10 cellular contexts compared by ENCODE assay signal in the genomic region with DNA sequence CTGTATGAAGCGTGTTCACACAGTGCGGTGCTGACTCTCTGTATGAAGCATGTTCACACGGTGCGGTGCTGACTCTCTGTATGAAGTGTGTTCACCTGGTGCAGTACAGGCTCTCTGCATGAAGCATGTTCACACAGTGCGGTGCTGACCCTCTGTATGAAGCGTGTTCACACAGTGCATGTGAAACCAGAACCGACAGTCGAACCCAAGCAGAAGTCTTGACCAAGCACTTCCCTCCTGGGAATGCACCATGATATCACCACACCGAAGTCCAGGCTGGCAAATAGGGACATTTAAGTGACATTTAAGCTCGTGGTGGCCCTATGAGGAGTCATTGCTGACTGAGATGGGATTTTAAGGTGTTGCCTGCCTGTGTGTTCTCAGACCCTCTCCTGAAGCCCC. TPM values are rescaled to one million over a fixed set of nuclear protein-coding genes. Genes with fewer than 3 reads are reported as not detected.
A peak's percentile ranks its signal among the peaks of the same experiment; 100 is the strongest.
DNase-seq lines count a peak whose midpoint lies in the region; ATAC-seq lines count a peak whose summit lies in the region.
"Had no signal": no experiment of that assay in that cellular context is flagged by ENCODE, and none has a peak within 500 bp of the region (broad histone marks: within the 10 kb centered on the region; RNA-seq: fewer than 3 reads in every experiment).

No MANE protein-coding gene starts in this region.

- H2AK5ac ChIP-seq in trophoblast cell (ENCODE audit: low read length), result no peak overlapping the region

- H3K36me3 Mint-ChIP-seq in activated T-cell treated with anti-CD3 and anti-CD28 coated beads, Interleukin-2, amount 50 U/mL, for 72 hours (ENCODE audit: insufficient read depth in 2 of 2), result peaks cover 0 to 1% of the 10 kb centered on the region in 2 donors
- no peaks in the 10 kb centered on the region for H3K36me3 Mint-ChIP-seq in activated T-cell treated with anti-CD3 and anti-CD28 coated beads, Interleukin-2, amount 50 U/mL, for 4 hours (ENCODE audit: insufficient read depth)
- H3K36me3 Mint-ChIP-seq in T-helper 17 cell (ENCODE audit: low read depth), result no peaks in the 10 kb centered on the region
- H3K36me3 Mint-ChIP-seq in effector memory CD8-positive, alpha-beta T cell (ENCODE audit: insufficient read depth), result peaks cover 8% of the 10 kb centered on the region
- H3K36me3 Mint-ChIP-seq in stimulated activated memory B cell treated with anti-CD40 and anti-IgM and Interleukin-4, amounts not matched to agents 10 μg/mL and 1 μg/mL and 100 μg/mL, for 72 hours, result peaks cover 12% of the 10 kb centered on the region

- peak overlapping the region; percentile 94 for H3K27ac Mint-ChIP-seq in activated T-cell treated with anti-CD3 and anti-CD28 coated beads, Interleukin-2, amount 50 U/mL, for 72 hours
- H3K27ac Mint-ChIP-seq in T-helper 17 cell, result peak overlapping the region; percentile 98
- H3K27ac Mint-ChIP-seq in effector memory CD8-positive, alpha-beta T cell, result peak overlapping the region; percentile 93 to 99
- H3K27ac Mint-ChIP-seq in stimulated activated memory B cell treated with anti-CD40 and anti-IgM and Interleukin-4, amounts not matched to agents 10 μg/mL and 1 μg/mL and 100 μg/mL, for 72 hours, result peak overlapping the region; percentile 99

- H3K27me3 Mint-ChIP-seq in activated T-cell treated with anti-CD3 and anti-CD28 coated beads, Interleukin-2, amount 50 U/mL, for 72 hours (ENCODE audit: low read depth), result no peaks in the 10 kb centered on the region
- H3K27me3 Mint-ChIP-seq in activated T-cell treated with anti-CD3 and anti-CD28 coated beads, Interleukin-2, amount 50 U/mL, for 4 hours (ENCODE audit: low read depth), result no peaks in the 10 kb centered on the region
- H3K27me3 Mint-ChIP-seq in T-helper 17 cell, result no peaks in the 10 kb centered on the region
- H3K27me3 Mint-ChIP-seq in effector memory CD8-positive, alpha-beta T cell, result no peaks in the 10 kb centered on the region
- no peaks in the 10 kb centered on the region for H3K27me3 Mint-ChIP-seq in stimulated activated memory B cell treated with anti-CD40 and anti-IgM and Interleukin-4, amounts not matched to agents 10 μg/mL and 1 μg/mL and 100 μg/mL, for 72 hours

- H2BK5ac ChIP-seq in trophoblast cell (ENCODE audit: low read depth, low read length, poor library complexity), result no peak overlapping the region

- no peak overlapping the region for H4K12ac ChIP-seq in trophoblast cell (ENCODE audit: low read depth, low read length)

- H3K9me3 ChIP-seq in T-helper 17 cell (ENCODE audit: control insufficient read depth, low read length, poor library complexity, severe bottlenecking) (no peaks in the 10 kb centered on the region), trophoblast cell (ENCODE audit: insufficient read depth, low read depth, low read length) (no peaks in the 10 kb centered on the region)

- no peak overlapping the region for H2BK120ac ChIP-seq in trophoblast cell (ENCODE audit: insufficient read depth, low read length, poor library complexity)

- no peak overlapping the region for H4K91ac ChIP-seq in trophoblast cell (ENCODE audit: low read depth, low read length)

- H3K4me3 Mint-ChIP-seq in activated T-cell treated with anti-CD3 and anti-CD28 coated beads, Interleukin-2, amount 50 U/mL, for 72 hours, result peak overlapping the region; percentile 63 to 70
- H3K4me3 Mint-ChIP-seq in activated T-cell treated with anti-CD3 and anti-CD28 coated beads, Interleukin-2, amount 50 U/mL, for 4 hours, result no peak overlapping the region
- peak overlapping the region; percentile 28 for H3K4me3 Mint-ChIP-seq in T-helper 17 cell
- H3K4me3 Mint-ChIP-seq in effector memory CD8-positive, alpha-beta T cell, result peak overlapping the region in 1 of 2 donors; percentile 81
- H3K4me3 Mint-ChIP-seq in stimulated activated memory B cell treated with anti-CD40 and anti-IgM and Interleukin-4, amounts not matched to agents 10 μg/mL and 1 μg/mL and 100 μg/mL, for 72 hours, result no peak overlapping the region

- DNase-seq in activated T-cell treated with anti-CD3 and anti-CD28 coated beads, Interleukin-2, amount 50 U/mL, for 72 hours, result no peak
- DNase-seq in activated T-cell treated with anti-CD3 and anti-CD28 coated beads, Interleukin-2, amount 50 U/mL, for 4 hours, result no peak
- DNase-seq in T-helper 17 cell, result no peak
- DNase-seq in effector memory CD8-positive, alpha-beta T cell, result no peak
- DNase-seq in RPMI8226, result no peak
- DNase-seq in activated effector memory CD4-positive, alpha-beta T cell treated with Interleukin-2 at 50 U/mL for 16 hours, result no peak
- DNase-seq in trophoblast cell, result no peak
- DNase-seq: small intestine had no signal

- peaks cover 6% of the 10 kb centered on the region for H3K79me1 ChIP-seq in trophoblast cell (ENCODE audit: low read length)

- H2AFZ ChIP-seq in trophoblast cell (ENCODE audit: insufficient read depth, low read length, poor library complexity), result no peak overlapping the region

- no peak for ATAC-seq in activated T-cell treated with anti-CD3 and anti-CD28 coated beads, Interleukin-2, amount 50 U/mL, for 72 hours (replicated peaks in 1 of 2)
- ATAC-seq in activated T-cell treated with anti-CD3 and anti-CD28 coated beads, Interleukin-2, amount 50 U/mL, for 4 hours, result no peak
- ATAC-seq in T-helper 17 cell, result no peak
- ATAC-seq in effector memory CD8-positive, alpha-beta T cell (replicated peaks), result no peak
- ATAC-seq in stimulated activated memory B cell treated with anti-CD40 and anti-IgM and Interleukin-4, amounts not matched to agents 10 μg/mL and 1 μg/mL and 100 μg/mL, for 72 hours, result no peak
- ATAC-seq: Right ventricle myocardium inferior had no signal

- H3K4ac ChIP-seq in trophoblast cell (ENCODE audit: low read depth, low read length), result no peak overlapping the region

- H3K4me2 ChIP-seq in trophoblast cell (ENCODE audit: low read length), result no peak overlapping the region

- H3K18ac ChIP-seq in trophoblast cell (ENCODE audit: low read length), result no peak overlapping the region

- peaks cover 0 to 3% of the 10 kb centered on the region in 2 donors for H3K9me3 Mint-ChIP-seq in activated T-cell treated with anti-CD3 and anti-CD28 coated beads, Interleukin-2, amount 50 U/mL, for 72 hours
- no peaks in the 10 kb centered on the region for H3K9me3 Mint-ChIP-seq in activated T-cell treated with anti-CD3 and anti-CD28 coated beads, Interleukin-2, amount 50 U/mL, for 4 hours
- H3K9me3 Mint-ChIP-seq in effector memory CD8-positive, alpha-beta T cell, result no peaks in the 10 kb centered on the region
- peaks cover 10% of the 10 kb centered on the region for H3K9me3 Mint-ChIP-seq in stimulated activated memory B cell treated with anti-CD40 and anti-IgM and Interleukin-4, amounts not matched to agents 10 μg/mL and 1 μg/mL and 100 μg/mL, for 72 hours

- H3K23ac ChIP-seq in trophoblast cell (ENCODE audit: low read length), result no peak overlapping the region

- H4K8ac ChIP-seq in trophoblast cell (ENCODE audit: low read depth, low read length), result no peak overlapping the region

- H3K14ac ChIP-seq in trophoblast cell (ENCODE audit: low read length), result no peak overlapping the region

- H3K4me1 ChIP-seq in trophoblast cell (ENCODE audit: control insufficient read depth in 1 of 2, insufficient read depth in 2 of 2, low read length in 2 of 2), result peaks cover 16 to 21% of the 10 kb centered on the region in 2 experiments

- H3K4me1 Mint-ChIP-seq in activated T-cell treated with anti-CD3 and anti-CD28 coated beads, Interleukin-2, amount 50 U/mL, for 72 hours (ENCODE audit: low read depth), result peaks cover 74% of the 10 kb centered on the region
- H3K4me1 Mint-ChIP-seq in activated T-cell treated with anti-CD3 and anti-CD28 coated beads, Interleukin-2, amount 50 U/mL, for 4 hours (ENCODE audit: low read depth), result peaks cover 69% of the 10 kb centered on the region
- peaks cover 45% of the 10 kb centered on the region for H3K4me1 Mint-ChIP-seq in T-helper 17 cell
- peaks cover 45 to 51% of the 10 kb centered on the region in 2 donors for H3K4me1 Mint-ChIP-seq in effector memory CD8-positive, alpha-beta T cell (ENCODE audit: low read depth in 2 of 2)
- peaks cover 68% of the 10 kb centered on the region for H3K4me1 Mint-ChIP-seq in stimulated activated memory B cell treated with anti-CD40 and anti-IgM and Interleukin-4, amounts not matched to agents 10 μg/mL and 1 μg/mL and 100 μg/mL, for 72 hours

- WGBS in trophoblast cell (ENCODE audit: extremely low coverage, insufficient coverage, insufficient read length), result no CpG with 5 or more reads among the region's 10 CpGs

- H3K79me2 ChIP-seq in trophoblast cell (ENCODE audit: control insufficient read depth, insufficient read depth, low read length, poor library complexity), result no peaks in the 10 kb centered on the region

- H3K9ac ChIP-seq in trophoblast cell (ENCODE audit: low read length), result no peak overlapping the region

- no peak overlapping the region for H3K4me3 ChIP-seq in trophoblast cell (ENCODE audit: low read depth, low read length)

- no peak overlapping the region for H2BK12ac ChIP-seq in trophoblast cell (ENCODE audit: low read length)

- no peak overlapping the region for H3K27ac ChIP-seq in trophoblast cell (ENCODE audit: low read depth, low read length)

- no peaks in the 10 kb centered on the region for H3K36me3 ChIP-seq in trophoblast cell (ENCODE audit: control insufficient read depth in 1 of 2, insufficient read depth in 2 of 2, low read length in 2 of 2)

- no peaks in the 10 kb centered on the region for H3K27me3 ChIP-seq in trophoblast cell (ENCODE audit: insufficient read depth, low read length)

RNA-seq across cellular contexts. Expression of a gene that starts 11.3 kb away (rescaled TPM):
- total RNA-seq in activated T-cell treated with anti-CD3 and anti-CD28 coated beads, Interleukin-2, amount 50 U/mL, for 72 hours, result 100 to 1,000 TPM; 131 to 203 TPM
- total RNA-seq in activated T-cell treated with anti-CD3 and anti-CD28 coated beads, Interleukin-2, amount 50 U/mL, for 4 hours, result 10 to 100 TPM; 16.7 to 19.3 (median 18.0) TPM
- 10 to 100 TPM; 39.2 to 44.4 TPM for total RNA-seq in T-helper 17 cell
- polyA plus RNA-seq in trophoblast cell (2013), result 17.0 and 17.4 TPM in 2 replicates

RNA-seq across cellular contexts. Expression of a gene that starts 50.2 kb away (rescaled TPM):
- 10 to 100 TPM; 70.7 to 96.1 TPM for total RNA-seq in activated T-cell treated with anti-CD3 and anti-CD28 coated beads, Interleukin-2, amount 50 U/mL, for 72 hours
- total RNA-seq in activated T-cell treated with anti-CD3 and anti-CD28 coated beads, Interleukin-2, amount 50 U/mL, for 4 hours, result 10 to 100 TPM; 41.0 to 48.0 (median 42.4) TPM
- total RNA-seq in T-helper 17 cell, result 10 to 100 TPM; 32.9 to 37.7 TPM
- polyA plus RNA-seq in trophoblast cell (2013), result 414 and 460 TPM in 2 replicates

Comparison
In these comparisons a context has a peak if more than half of its experiments do, and no peak if none do; other contexts are left out.
1. H3K4me3 Mint-ChIP-seq: peak in activated T-cell treated with anti-CD3 and anti-CD28 coated beads, Interleukin-2, amount 50 U/mL, for 72 hours (2 of 2) and T-helper 17 cell (single experiment); none in activated T-cell treated with anti-CD3 and anti-CD28 coated beads, Interleukin-2, amount 50 U/mL, for 4 hours (single experiment) and stimulated activated memory B cell treated with anti-CD40 and anti-IgM and Interleukin-4, amounts not matched to agents 10 μg/mL and 1 μg/mL and 100 μg/mL, for 72 hours (single experiment).
2. Peak in every context shown above with its lines, with median percentiles within 50 percentile points of each other: H3K27ac Mint-ChIP-seq.